ENCODE assay signal across 11 cellular contexts in genomic region chr12:27840229-27840999, GRCh38.
DNase-seq lines count a peak whose midpoint lies in the region; ATAC-seq, FAIRE-seq and TF ChIP-seq lines count a peak whose summit lies in the region.
"Had no signal": no experiment of that assay in that cellular context is flagged by ENCODE, and none has a peak within 500 bp of the region (broad histone marks: within the 10 kb centered on the region; RNA-seq: fewer than 3 reads in every experiment).

No MANE protein-coding gene starts in this region.

- H3K9me3 ChIP-seq in DOHH2 (ENCODE audit: control insufficient read depth, insufficient read depth, low read length), result no peaks in the 10 kb centered on the region

- peak; percentile 13 for DNase-seq in RKO (ENCODE audit: low spot score)
- DNase-seq in fibroblast of the aortic adventitia (ENCODE audit: low read depth), result peak; percentile 28
- DNase-seq in SK-N-DZ (ENCODE audit: low spot score), result no peak
- DNase-seq in GM10248 (ENCODE audit: extremely low spot score), result no peak
- no peak for DNase-seq in GM12892 (ENCODE audit: insufficient read length)
- DNase-seq in activated naive CD4-positive, alpha-beta T cell treated with anti-CD3 and anti-CD28 coated beads, Interleukin-2, amount 10 ng/mL, durations not matched to agents 7 days and 5 days, result no peak
- DNase-seq: central memory CD4-positive, alpha-beta T cell; GF-D8; NK-92 treated with Interleukin-12 subunit alpha and Interleukin-12 subunit beta, amount 100 ng/mL, for 24 hours had no signal

- no peaks in the 10 kb centered on the region for H3K4me1 Mint-ChIP-seq in activated naive CD4-positive, alpha-beta T cell treated with anti-CD3 and anti-CD28 coated beads, Interleukin-2, amount 10 ng/mL, durations not matched to agents 7 days and 5 days

- H3K36me3 ChIP-seq in DOHH2 (ENCODE audit: control insufficient read depth, low read length), result no peaks in the 10 kb centered on the region

- no peaks in the 10 kb centered on the region for H3K27me3 Mint-ChIP-seq in activated naive CD4-positive, alpha-beta T cell treated with anti-CD3 and anti-CD28 coated beads, Interleukin-2, amount 10 ng/mL, durations not matched to agents 7 days and 5 days

- FAIRE-seq in GM12892 (lab: Jason Lieb, UNC), result no peak

- no peak overlapping the region for H3K27ac ChIP-seq in DOHH2 (ENCODE audit: low read depth, low read length)

- no peak overlapping the region for H3K4me3 Mint-ChIP-seq in activated naive CD4-positive, alpha-beta T cell treated with anti-CD3 and anti-CD28 coated beads, Interleukin-2, amount 10 ng/mL, durations not matched to agents 7 days and 5 days

- H4K20me1 ChIP-seq in DOHH2 (ENCODE audit: control insufficient read depth, insufficient read depth, low read depth, low read length), result no peaks in the 10 kb centered on the region

- peak; percentile 59 for ATAC-seq in HG02884 (IDR thresholded peaks at IDR 0.05; ENCODE audit: unreplicated experiment)

- H3K79me2 ChIP-seq in DOHH2 (ENCODE audit: control insufficient read depth, low read length), result no peaks in the 10 kb centered on the region

- H3K9me3 Mint-ChIP-seq in activated naive CD4-positive, alpha-beta T cell treated with anti-CD3 and anti-CD28 coated beads, Interleukin-2, amount 10 ng/mL, durations not matched to agents 7 days and 5 days, result no peaks in the 10 kb centered on the region

- CTCF ChIA-PET in GM10248 (lab: Yijun Ruan, JAX), result interaction anchor here (1.2 to 1.9 kb wide), 4 partner anchors 11 to 17 kb away, joined by 3 to 7 read pairs (median 4); no protein-coding TSS in a partner anchor
- CTCF ChIA-PET in activated naive CD4-positive, alpha-beta T cell treated with anti-CD3 and anti-CD28 coated beads, Interleukin-2, amount 10 ng/mL, durations not matched to agents 7 days and 5 days (lab: Charles Lee), result interaction anchor here (1.4 kb wide), 1 partner anchor 19 kb away, joined by 3 read pairs; no protein-coding TSS in a partner anchor

- H3K4me1 ChIP-seq in DOHH2 (ENCODE audit: control insufficient read depth, low read length), result 0 out of 2 replicates have a peak, but pooled peaks cover 2% of the 10 kb centered on the region

- H3K27ac Mint-ChIP-seq in activated naive CD4-positive, alpha-beta T cell treated with anti-CD3 and anti-CD28 coated beads, Interleukin-2, amount 10 ng/mL, durations not matched to agents 7 days and 5 days, result no peak overlapping the region

- H3K4me2 ChIP-seq in DOHH2 (ENCODE audit: low read length), result no peak overlapping the region

- no peaks in the 10 kb centered on the region for H3K9me2 ChIP-seq in DOHH2 (replicated peaks; ENCODE audit: control insufficient read depth, low read length)

- H3K27me3 ChIP-seq in DOHH2 (ENCODE audit: control insufficient read depth, low read length), result no peaks in the 10 kb centered on the region

- TF ChIP-seq CTCF in DOHH2 (IDR thresholded peaks at IDR 0.05; ENCODE audit: low read depth, low read length, poor library complexity, severe bottlenecking) (peak; percentile 32), fibroblast of the aortic adventitia (IDR thresholded peaks at IDR 0.05; ENCODE audit: insufficient read depth, low read length) (peak; percentile 64), GM10248 (IDR thresholded peaks at IDR 0.05; ENCODE audit: control extremely low read depth, extremely low read depth, low read depth, missing control alignments) (no peak)

- POLR2A ChIA-PET in GM10248 (lab: Yijun Ruan, JAX), result no interaction called here

- no peak overlapping the region for H3K4me3 ChIP-seq in DOHH2 (ENCODE audit: low read length)
- no peak overlapping the region for H3K4me3 ChIP-seq in fibroblast of the aortic adventitia (ENCODE audit: low read depth, low read length)

- no peaks in the 10 kb centered on the region for H3F3A ChIP-seq in DOHH2 (ENCODE audit: control insufficient read depth, insufficient read depth)

- TF ChIP-seq POLR2A in GM12892 (IDR thresholded peaks at IDR 0.05; ENCODE audit: low read depth, low read length), result no peak

- no peaks in the 10 kb centered on the region for H3K36me3 Mint-ChIP-seq in activated naive CD4-positive, alpha-beta T cell treated with anti-CD3 and anti-CD28 coated beads, Interleukin-2, amount 10 ng/mL, durations not matched to agents 7 days and 5 days

Comparison
In these comparisons a context has a peak if more than half of its experiments do, and no peak if none do; other contexts are left out.
1. DNase-seq: peak in RKO (single experiment) and fibroblast of the aortic adventitia (single experiment); none in SK-N-DZ (single experiment), GM10248 (single experiment), GM12892 (single experiment) and activated naive CD4-positive, alpha-beta T cell treated with anti-CD3 and anti-CD28 coated beads, Interleukin-2, amount 10 ng/mL, durations not matched to agents 7 days and 5 days (single experiment).